ENCODE assay signal across 8 cellular contexts in genomic region chr1:21293537-21294265, GRCh38. TPM values are rescaled to one million over a fixed set of nuclear protein-coding genes. Genes with fewer than 3 reads are reported as not detected.
DNase-seq lines count a peak whose midpoint lies in the region; ATAC-seq, FAIRE-seq and TF ChIP-seq lines count a peak whose summit lies in the region.

No MANE protein-coding gene starts in this region.

- peak overlapping the region in 41 of 59 donors; percentile 2 to 77 (median 49) for H3K27ac ChIP-seq in dorsolateral prefrontal cortex

- peak overlapping the region; percentile 98 for H3K27ac Mint-ChIP-seq in activated B cell treated with CpG ODN at 0.5 μM for 24 hours

- ATAC-seq in HG02678 (IDR thresholded peaks at IDR 0.05; ENCODE audit: unreplicated experiment): peak; percentile 31
- ATAC-seq in activated B cell treated with CpG ODN at 0.5 μM for 24 hours (ENCODE audit: low read depth): peak; percentile 26

- peak; percentile 60 for TF ChIP-seq POLR2A in GM12892 (IDR thresholded peaks at IDR 0.05; ENCODE audit: low read depth, low read length)

- H3K4me3 Mint-ChIP-seq in activated B cell treated with CpG ODN at 0.5 μM for 24 hours: peak overlapping the region; percentile 90

- no peaks in the 10 kb centered on the region for H3K27me3 ChIP-seq in dorsolateral prefrontal cortex

- H3K27me3 Mint-ChIP-seq in activated B cell treated with CpG ODN at 0.5 μM for 24 hours: no peaks in the 10 kb centered on the region

- CTCF ChIA-PET in activated B cell treated with CpG ODN at 0.5 μM for 24 hours (lab: Charles Lee): interaction anchor here (1.0 to 5.9 kb wide), 11 partner anchors 23 to 225 kb away, joined by 3 to 51 read pairs (median 9); no protein-coding TSS in a partner anchor

- intact Hi-C loops in activated B cell treated with CpG ODN at 0.5 μM for 24 hours (cut with micrococcal nuclease) (loop anchor here (1.0 to 5.0 kb wide), 12 partner anchors 8 to 734 kb away; partner anchors contain the start of genes EIF4G3 and USP48), dorsolateral prefrontal cortex (cut with DNase I) (no loop called here)

- H3K9me3 Mint-ChIP-seq in activated B cell treated with CpG ODN at 0.5 μM for 24 hours: no peaks in the 10 kb centered on the region

- TF ChIP-seq CTCF in activated B cell treated with CpG ODN at 0.5 μM for 24 hours (IDR thresholded peaks at IDR 0.05) (no peak), dorsolateral prefrontal cortex (IDR thresholded peaks at IDR 0.05 in 54 of 56, conservative IDR thresholded peaks at IDR 0.05 in 2 of 56; ENCODE audit: low read depth in 1 of 56, partially characterized antibody in 56 of 56) (no peak)

- DNase-seq in GM12892 (ENCODE audit: insufficient read length) (peak; percentile 41), activated B cell treated with CpG ODN at 0.5 μM for 24 hours (peak; percentile 65), dorsolateral prefrontal cortex (no peak), cerebellum (ENCODE audit: low spot score) (no peak), T1000 (lab: John Stamatoyannopoulos, UW) (no peak), HuH-7.5 (ENCODE audit: low spot score) (no peak)
- peak; percentile 39 for DNase-seq in stimulated activated CD4-positive, alpha-beta T cell treated with anti-CD3 and anti-CD28 coated beads, Interleukin-2, amount 100 ng/mL, for 4 hours (ENCODE audit: low read depth)

- no peak overlapping the region for H3K4me3 ChIP-seq in dorsolateral prefrontal cortex

- peaks cover 88% of the 10 kb centered on the region for H3K4me1 Mint-ChIP-seq in activated B cell treated with CpG ODN at 0.5 μM for 24 hours

- peaks cover 34% of the 10 kb centered on the region for H3K36me3 Mint-ChIP-seq in activated B cell treated with CpG ODN at 0.5 μM for 24 hours (ENCODE audit: low read depth)

- no peak for FAIRE-seq in GM12892 (lab: Jason Lieb, UNC)

- POLR2A ChIA-PET in activated B cell treated with CpG ODN at 0.5 μM for 24 hours (lab: Charles Lee): interaction anchor here (0.6 to 11.0 kb wide), 26 partner anchors 9 to 734 kb away, joined by 3 to 313 read pairs (median 5); partner anchors contain the start of gene USP48

RNA-seq across cellular contexts. Expression of gene ECE1, which starts 3.4 kb away (rescaled TPM):
- 16.7 TPM for polyA plus RNA-seq in GM12892 (2012; ENCODE audit: missing spikeins)
- 208 and 209 TPM in 2 replicates for total RNA-seq in activated B cell treated with CpG ODN at 0.5 μM for 24 hours
- total RNA-seq in dorsolateral prefrontal cortex: 100 to 1,000 TPM in 2 of 120 experiments, 10 to 100 TPM in 118; 38.8 to 122 (median 62.6) TPM
- total RNA-seq in cerebellum: 12.6 TPM

Comparison
In these comparisons a context has a peak if more than half of its experiments do, and no peak if none do; other contexts are left out.
1. DNase-seq: peak in GM12892 (single experiment), activated B cell treated with CpG ODN at 0.5 μM for 24 hours (single experiment) and stimulated activated CD4-positive, alpha-beta T cell treated with anti-CD3 and anti-CD28 coated beads, Interleukin-2, amount 100 ng/mL, for 4 hours (single experiment); none in dorsolateral prefrontal cortex (0 of 10), cerebellum (single experiment), T1000 (single experiment) and HuH-7.5 (single experiment).